11 cellular contexts compared by ENCODE assay signal in the genomic region with DNA sequence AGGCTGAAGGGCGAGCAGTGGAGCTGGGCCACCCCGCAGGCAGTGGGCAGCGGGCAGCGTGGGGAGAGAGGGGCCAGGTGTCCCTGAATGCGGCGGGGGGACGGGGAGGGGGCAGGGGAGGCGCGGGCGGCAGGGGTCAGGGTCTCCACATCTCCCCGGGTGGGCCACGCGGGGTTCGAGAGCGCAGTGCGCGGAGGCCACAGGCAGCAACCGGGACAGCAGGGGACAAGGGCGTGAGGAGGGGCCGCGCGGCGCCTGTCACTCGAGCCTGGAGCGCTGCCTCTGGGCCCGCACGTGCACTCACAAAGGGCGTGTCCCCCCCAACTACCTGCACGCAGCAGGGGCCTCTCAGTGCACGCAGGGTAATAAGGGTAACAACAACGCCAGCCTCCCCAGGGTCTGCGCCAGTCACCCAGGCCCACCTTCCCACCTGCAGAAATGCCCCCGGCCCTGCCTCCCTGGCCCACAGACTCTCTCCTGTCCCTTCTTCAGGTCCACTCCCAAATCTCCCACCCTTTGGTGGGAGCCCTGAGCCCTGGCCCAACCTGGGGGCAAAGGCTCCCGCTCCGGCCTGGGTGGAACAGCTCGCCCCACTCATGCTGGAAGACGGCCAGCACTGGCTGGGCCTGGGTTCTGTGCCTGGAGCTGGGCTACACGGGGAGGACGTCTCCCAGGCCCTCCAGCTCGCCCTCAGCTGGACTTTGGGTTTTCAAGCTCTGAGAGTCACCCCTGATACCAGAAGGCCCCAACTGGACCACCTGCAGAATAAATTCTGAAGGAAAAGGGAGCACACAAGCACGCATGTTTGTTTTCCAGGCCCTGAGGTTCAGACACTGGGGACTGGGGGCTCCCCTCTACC. TPM values are rescaled to one million over a fixed set of nuclear protein-coding genes. Genes with fewer than 3 reads are reported as not detected.
DNase-seq lines count a peak whose midpoint lies in the region; FAIRE-seq and TF ChIP-seq lines count a peak whose summit lies in the region.
"Had no signal": no experiment of that assay in that cellular context is flagged by ENCODE, and none has a peak within 500 bp of the region (broad histone marks: within the 10 kb centered on the region; RNA-seq: fewer than 3 reads in every experiment).

No MANE protein-coding gene starts in this region.

- peaks cover 22% of the 10 kb centered on the region for H3K4me1 ChIP-seq in ovary (ENCODE audit: insufficient read depth)

- POLR2A ChIA-PET in AG04450 (lab: Yijun Ruan, JAX) = no interaction called here
- POLR2A ChIA-PET in RWPE1 (lab: Yijun Ruan, JAX; ENCODE audit: low non-redundant PET) = no interaction called here

- TF ChIP-seq CTCF in AG04450 (IDR thresholded peaks at IDR 0.05; ENCODE audit: low read depth, low read length) = no peak
- no peak for TF ChIP-seq CTCF in RWPE1 (conservative IDR thresholded peaks at IDR 0.05; ENCODE audit: low read depth)
- TF ChIP-seq CTCF in epithelial cell of proximal tubule (conservative IDR thresholded peaks at IDR 0.05; ENCODE audit: low read depth, low read length) = no peak
- no peak for TF ChIP-seq CTCF in ovary (IDR thresholded peaks at IDR 0.05)

- peaks cover 8% of the 10 kb centered on the region for H3K9me3 ChIP-seq in AG04450 (ENCODE audit: control insufficient read depth, insufficient read depth, low read length)
- H3K9me3 ChIP-seq in ovary = no peaks in the 10 kb centered on the region

- no peak for DNase-seq in AG04450 (ENCODE audit: low read depth, low spot score)
- no peak for DNase-seq in RWPE1 (ENCODE audit: low spot score)
- DNase-seq in epithelial cell of proximal tubule (ENCODE audit: low read depth) = no peak
- peak in 4 of 5 donors; percentile 39 to 64 (median 48) for DNase-seq in ovary
- DNase-seq in AG08396 (ENCODE audit: low spot score) = no peak
- DNase-seq in urothelium cell line (ENCODE audit: low spot score) = no peak
- no peak for DNase-seq in T1000 (lab: John Stamatoyannopoulos, UW)
- no peak for DNase-seq in NCI-H2107 treated with DMSO at 0.1 percent for 48 hours (lab: John Stamatoyannopoulos, UW; ENCODE audit: unreplicated experiment)
- DNase-seq: NCI-H510A had no signal

- intact Hi-C loops in ovary (cut with DNase I) = no loop called here

- CTCF ChIA-PET in AG04450 (lab: Charles Lee) (no interaction called here), RWPE1 (lab: Yijun Ruan, JAX) (interaction anchor here (0.6 kb wide), 1 partner anchor 151 kb away, joined by 3 read pairs; no protein-coding TSS in a partner anchor)

- TF ChIP-seq EP300 in ovary (IDR thresholded peaks at IDR 0.05) = no peak

- 37 to 59% (median 50%) methylated on average over 38 to 41 of the region's 41 CpGs for WGBS in ovary, 3 donors

- no peak overlapping the region for H3K27ac ChIP-seq in AG04450 (ENCODE audit: low read depth, low read length)
- H3K27ac ChIP-seq in RWPE1 = peak overlapping the region; percentile 56
- H3K27ac ChIP-seq in ovary = peak overlapping the region in 1 of 2 donors; percentile 59

- no peaks in the 10 kb centered on the region for H3K36me3 ChIP-seq in ovary

- no peak for TF ChIP-seq POLR2A in ovary (IDR thresholded peaks at IDR 0.05)

- FAIRE-seq in urothelium cell line (lab: Jason Lieb, UNC) = no peak
- FAIRE-seq: frontal cortex had no signal

- H3K4me3 ChIP-seq in AG04450 (ENCODE audit: low read depth, low read length) (peak overlapping the region; percentile 64), epithelial cell of proximal tubule (ENCODE audit: low read depth, low read length) (peak overlapping the region; percentile 59), ovary (peak overlapping the region; percentile 49)

- peaks cover 32% of the 10 kb centered on the region for H3K27me3 ChIP-seq in AG04450 (ENCODE audit: control insufficient read depth, insufficient read depth, low read length)
- no peaks in the 10 kb centered on the region for H3K27me3 ChIP-seq in ovary

RNA-seq across cellular contexts. Expression of a gene that starts 53.2 kb away (rescaled TPM):
- 2.2 and 3.1 TPM in 2 replicates for polyA plus RNA-seq in AG04450 (2011; rRNA removed)
- 1.4 and 3.5 TPM in 2 replicates for polyA minus RNA-seq in AG04450 (2011; rRNA and poly(A)+ RNA removed)
- total RNA-seq in epithelial cell of proximal tubule = 0.58 and 1.8 TPM in 2 replicates
- total RNA-seq in ovary = 10 to 100 TPM in 3 of 7 donors, 1 to 10 TPM in 4; 5.7 to 12.1 (median 10.0) TPM
- polyA plus RNA-seq in ovary = 1 to 10 TPM; 1.3 to 6.8 TPM

RNA-seq across cellular contexts. Expression of a gene that starts 53.5 kb away (rescaled TPM):
- polyA plus RNA-seq in AG04450 (2011; rRNA removed) (not detected in 2 replicates), ovary (under 1 TPM in 1 of 2 donors, not detected in 1; 0.10 TPM)
- polyA minus RNA-seq in AG04450 (2011; rRNA and poly(A)+ RNA removed) = not detected in 2 replicates
- total RNA-seq in epithelial cell of proximal tubule (not detected in 2 replicates), ovary (10 to 100 TPM in 1 of 7 donors, 1 to 10 TPM in 3, not detected in 3; 1.1 to 12.9 (median 1.4) TPM)
- total RNA-seq: activated CD4-positive, alpha-beta T cell treated with anti-CD3 and anti-CD28 coated beads, Interleukin-2, amount 10 ng/mL, durations not matched to agents 24 days and 14 days; frontal cortex had no signal

Comparison
In these comparisons a context has a peak if more than half of its experiments do, and no peak if none do; other contexts are left out.
1. DNase-seq: peak in ovary (4 of 5); none in AG04450 (single experiment), RWPE1 (single experiment), epithelial cell of proximal tubule (single experiment), AG08396 (single experiment), urothelium cell line (single experiment), T1000 (single experiment) and NCI-H2107 treated with DMSO at 0.1 percent for 48 hours (single experiment).
2. Peak in every context shown above with its lines, with median percentiles within 50 percentile points of each other: H3K4me3 ChIP-seq.